ENCODE assay signal across 29 cellular contexts in the genomic region with DNA sequence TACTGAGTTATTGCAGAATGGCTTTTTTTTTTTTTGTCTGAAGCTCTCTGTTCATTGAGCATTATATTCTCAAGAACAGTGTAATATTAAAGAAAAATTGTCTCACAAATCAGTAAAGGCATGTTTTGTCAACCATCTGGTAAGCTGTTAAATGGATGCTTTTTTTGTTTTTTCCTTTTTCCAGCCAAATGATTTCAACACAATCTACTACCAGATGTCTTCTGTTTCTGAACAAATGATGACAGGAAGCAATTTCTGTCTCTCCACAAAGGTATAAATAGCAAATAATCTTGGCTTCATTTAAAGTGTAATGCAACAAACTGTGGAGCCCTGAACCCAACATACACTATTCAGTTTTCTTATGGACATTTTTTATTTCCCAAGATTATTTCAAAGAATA.
DNase-seq lines count a peak whose midpoint lies in the region; ATAC-seq and TF ChIP-seq lines count a peak whose summit lies in the region.
"Had no signal": no experiment of that assay in that cellular context is flagged by ENCODE, and none has a peak within 500 bp of the region (broad histone marks: within the 10 kb centered on the region; RNA-seq: fewer than 3 reads in every experiment).

No MANE protein-coding gene starts in this region.

- H3K4me1 Mint-ChIP-seq in osteocyte (ENCODE audit: unreplicated experiment), result no peaks in the 10 kb centered on the region
- H3K4me1 Mint-ChIP-seq: activated CD4-positive, alpha-beta memory T cell treated with anti-CD3 and anti-CD28 coated beads, Interleukin-2, amount 10 ng/mL, durations not matched to agents 7 days and 5 days; CD4-positive, CD25-positive, alpha-beta regulatory T cell; nephron; stimulated activated memory B cell treated with anti-CD40 and anti-IgM and Interleukin-4, amounts not matched to agents 10 μg/mL and 1 μg/mL and 100 μg/mL, for 72 hours; T-helper 17 cell had no signal

- TF ChIP-seq CTCF in foreskin fibroblast (IDR thresholded peaks at IDR 0.05; ENCODE audit: low read depth, low read length) (no peak), osteocyte (IDR thresholded peaks at IDR 0.05) (no peak)

- peaks cover 11% of the 10 kb centered on the region for H3K9me3 Mint-ChIP-seq in osteocyte (ENCODE audit: unreplicated experiment)
- H3K9me3 Mint-ChIP-seq: activated CD4-positive, alpha-beta memory T cell treated with anti-CD3 and anti-CD28 coated beads, Interleukin-2, amount 10 ng/mL, durations not matched to agents 7 days and 5 days; nephron; type B pancreatic cell had no signal

- no peak for ATAC-seq in HG02840 (IDR thresholded peaks at IDR 0.05; ENCODE audit: low FRiP score, unreplicated experiment)
- ATAC-seq: stimulated activated memory B cell treated with anti-CD40 and anti-IgM and Interleukin-4, amounts not matched to agents 10 μg/mL and 1 μg/mL and 100 μg/mL, for 72 hours; T-helper 17 cell had no signal

- DNase-seq in Ammon's horn (ENCODE audit: low spot score), result peak; percentile 9
- DNase-seq in GM03348 (ENCODE audit: low spot score), result peak; percentile 47
- DNase-seq in cerebellar cortex (ENCODE audit: low spot score), result peak; percentile 52
- peak; percentile 28 to 56 for DNase-seq in foreskin fibroblast
- DNase-seq in osteocyte (ENCODE audit: extremely low spot score, unreplicated experiment), result no peak
- no peak for DNase-seq in T-helper 2 cell
- no peak for DNase-seq in stimulated activated naive CD4-positive, alpha-beta T cell (lab: John Stamatoyannopoulos, UW)
- DNase-seq: activated CD4-positive, alpha-beta memory T cell treated with anti-CD3 and anti-CD28 coated beads, Interleukin-2, amount 10 ng/mL, durations not matched to agents 7 days and 5 days; activated CD4-positive, CD25-positive, alpha-beta regulatory T cell treated with anti-CD3 and anti-CD28 coated beads, Interleukin-2, amount 50 U/mL, for 72 hours; activated CD8-positive, alpha-beta memory T cell treated with anti-CD3 and anti-CD28 coated beads, Interleukin-2, amount 50 U/mL, for 4 hours; activated naive CD4-positive, alpha-beta T cell treated with Interleukin-2 at 50 U/mL for 16 hours; amniotic stem cell; CD4-positive, CD25-positive, alpha-beta regulatory T cell; DND-41; foreskin melanocyte; heart right ventricle; kidney glomerular epithelial cell; NCI-H1092; NCI-H1694; NCI-H446 treated with DMSO at 0.1 percent for 48 hours; stimulated activated CD4-positive, alpha-beta T cell treated with anti-CD3 and anti-CD28 coated beads, Interleukin-15, amount 100 ng/mL, for 24 hours; substantia nigra; T-helper 17 cell had no signal

- H3K4me3 ChIP-seq in foreskin fibroblast (ENCODE audit: low read depth in 1 of 2, low read length in 2 of 2), result no peak overlapping the region
- H3K4me3 ChIP-seq: heart right ventricle, lung had no signal

- H3K27ac Mint-ChIP-seq in osteocyte (ENCODE audit: unreplicated experiment), result no peak overlapping the region
- H3K27ac Mint-ChIP-seq: activated CD4-positive, alpha-beta memory T cell treated with anti-CD3 and anti-CD28 coated beads, Interleukin-2, amount 10 ng/mL, durations not matched to agents 7 days and 5 days; CD4-positive, CD25-positive, alpha-beta regulatory T cell; nephron; stimulated activated memory B cell treated with anti-CD40 and anti-IgM and Interleukin-4, amounts not matched to agents 10 μg/mL and 1 μg/mL and 100 μg/mL, for 72 hours; T-helper 17 cell; type B pancreatic cell had no signal

- H3K36me3 Mint-ChIP-seq in osteocyte (ENCODE audit: unreplicated experiment), result no peaks in the 10 kb centered on the region
- H3K36me3 Mint-ChIP-seq: brain; CD4-positive, CD25-positive, alpha-beta regulatory T cell; stimulated activated memory B cell treated with anti-CD40 and anti-IgM and Interleukin-4, amounts not matched to agents 10 μg/mL and 1 μg/mL and 100 μg/mL, for 72 hours; type B pancreatic cell had no signal

- no peak overlapping the region for H3K4me3 Mint-ChIP-seq in osteocyte (ENCODE audit: unreplicated experiment)
- H3K4me3 Mint-ChIP-seq: activated CD4-positive, alpha-beta memory T cell treated with anti-CD3 and anti-CD28 coated beads, Interleukin-2, amount 10 ng/mL, durations not matched to agents 7 days and 5 days; brain; nephron; stimulated activated memory B cell treated with anti-CD40 and anti-IgM and Interleukin-4, amounts not matched to agents 10 μg/mL and 1 μg/mL and 100 μg/mL, for 72 hours; T-helper 17 cell; type B pancreatic cell had no signal

- H3K27me3 Mint-ChIP-seq in osteocyte (ENCODE audit: unreplicated experiment), result no peaks in the 10 kb centered on the region
- H3K27me3 Mint-ChIP-seq: activated CD4-positive, alpha-beta memory T cell treated with anti-CD3 and anti-CD28 coated beads, Interleukin-2, amount 10 ng/mL, durations not matched to agents 7 days and 5 days; brain; CD4-positive, CD25-positive, alpha-beta regulatory T cell; stimulated activated memory B cell treated with anti-CD40 and anti-IgM and Interleukin-4, amounts not matched to agents 10 μg/mL and 1 μg/mL and 100 μg/mL, for 72 hours; T-helper 17 cell; type B pancreatic cell had no signal

Comparison
In these comparisons a context has a peak if more than half of its experiments do, and no peak if none do; other contexts are left out.
1. DNase-seq: peak in Ammon's horn (single experiment), GM03348 (single experiment), cerebellar cortex (single experiment) and foreskin fibroblast (2 of 2); none in osteocyte (single experiment), T-helper 2 cell (0 of 5) and stimulated activated naive CD4-positive, alpha-beta T cell (0 of 6).